ENCODE assay signal across 30 cellular contexts in genomic region chr3:45682786-45683185, GRCh38.
"Had no signal": no experiment of that assay in that cellular context is flagged by ENCODE, and none has a peak within 500 bp of the region (broad histone marks: within the 10 kb centered on the region; RNA-seq: fewer than 3 reads in every experiment).

No MANE protein-coding gene starts in this region.

- ATAC-seq: body of pancreas; left ventricle myocardium superior; naive thymus-derived CD4-positive, alpha-beta T cell; stimulated activated naive B cell treated with anti-CD40 and anti-IgM and Interleukin-4, amounts not matched to agents 10 μg/mL and 1 μg/mL and 100 μg/mL, for 72 hours; upper lobe of right lung had no signal

- DNase-seq: activated CD4-positive, alpha-beta T cell treated with anti-CD3 and anti-CD28 coated beads for 48 hours; activated CD4-positive, alpha-beta T cell treated with anti-CD3 and anti-CD28 coated beads, Interleukin-2, amount 50 U/mL, for 48 hours; activated CD8-positive, alpha-beta memory T cell treated with anti-CD3 and anti-CD28 coated beads, Interleukin-2, amount 50 U/mL, for 4 hours; activated effector memory CD4-positive, alpha-beta T cell treated with anti-CD3 and anti-CD28 coated beads, Interleukin-2, amount 50 U/mL, for 16 hours; activated naive CD4-positive, alpha-beta T cell treated with anti-CD3 and anti-CD28 coated beads for 36 hours; activated naive CD8-positive, alpha-beta T cell treated with anti-CD3 and anti-CD28 coated beads for 36 hours; activated T-cell treated with anti-CD3 and anti-CD28 coated beads, Interleukin-2, amount 50 U/mL, for 1 hour; adrenal gland; aorta; body of pancreas; dermis blood vessel endothelial cell; effector CD4-positive, alpha-beta T cell; hippocampal formation; left cardiac atrium; left ventricle myocardium superior; naive thymus-derived CD4-positive, alpha-beta T cell; ovary; sigmoid colon; stimulated activated CD4-positive, alpha-beta T cell treated with anti-CD3 and anti-CD28 coated beads, Interleukin-15, amount 100 ng/mL, for 24 hours; stimulated activated CD4-positive, alpha-beta T cell treated with anti-CD3 and anti-CD28 coated beads, Interleukin-2, amount 100 ng/mL, for 24 hours; stimulated activated naive B cell treated with anti-CD40 and anti-IgM and Interleukin-4, amounts not matched to agents 10 μg/mL and 1 μg/mL and 100 μg/mL, for 72 hours; stomach; T-helper 9 cell; tibial artery; upper lobe of right lung had no signal

- H3K27ac Mint-ChIP-seq: activated naive CD4-positive, alpha-beta T cell treated with anti-CD3 and anti-CD28 coated beads for 36 hours; activated naive CD8-positive, alpha-beta T cell treated with anti-CD3 and anti-CD28 coated beads for 36 hours; activated T-helper 1 cell treated with anti-CD3 and anti-CD28 coated beads, Interleukin-12 subunit alpha, Interleukin-12 subunit beta, Interleukin-2, Interleukin-4 antibody, amounts not matched to agents 30 ng/mL and 10 ng/mL and 1 ng/mL, durations not matched to agents 14 hours and 24 hours and 36 hours; mesothelial cell of epicardium; progenitor cell of endocrine pancreas; stimulated activated naive B cell treated with anti-CD40 and anti-IgM and Interleukin-4, amounts not matched to agents 10 μg/mL and 1 μg/mL and 100 μg/mL, for 72 hours had no signal

- H3K27ac ChIP-seq: adrenal gland, body of pancreas, epithelial cell of prostate, ovary, sigmoid colon, stomach, tibial artery, upper lobe of right lung, VCaP had no signal

- H3K4me3 ChIP-seq: adrenal gland, body of pancreas, ovary, sigmoid colon, stomach, tibial artery, upper lobe of right lung had no signal

- H3K9me3 ChIP-seq: adrenal gland, body of pancreas, ovary, tibial artery, upper lobe of right lung had no signal

- H3K27me3 ChIP-seq: adrenal gland, body of pancreas, ovary, sigmoid colon, stomach, tibial artery, upper lobe of right lung had no signal

- H3K9me3 Mint-ChIP-seq: activated naive CD8-positive, alpha-beta T cell treated with anti-CD3 and anti-CD28 coated beads for 36 hours; activated T-helper 1 cell treated with anti-CD3 and anti-CD28 coated beads, Interleukin-12 subunit alpha, Interleukin-12 subunit beta, Interleukin-2, Interleukin-4 antibody, amounts not matched to agents 30 ng/mL and 10 ng/mL and 1 ng/mL, durations not matched to agents 14 hours and 24 hours and 36 hours had no signal

- H3K36me3 ChIP-seq: ovary had no signal

- H3K27me3 Mint-ChIP-seq: activated naive CD8-positive, alpha-beta T cell treated with anti-CD3 and anti-CD28 coated beads for 36 hours; naive thymus-derived CD4-positive, alpha-beta T cell; progenitor cell of endocrine pancreas; stimulated activated naive B cell treated with anti-CD40 and anti-IgM and Interleukin-4, amounts not matched to agents 10 μg/mL and 1 μg/mL and 100 μg/mL, for 72 hours had no signal

- H3K4me1 ChIP-seq: body of pancreas, tibial artery had no signal

- H3K4me3 Mint-ChIP-seq: activated naive CD4-positive, alpha-beta T cell treated with anti-CD3 and anti-CD28 coated beads for 36 hours; activated naive CD8-positive, alpha-beta T cell treated with anti-CD3 and anti-CD28 coated beads for 36 hours; activated T-helper 1 cell treated with anti-CD3 and anti-CD28 coated beads, Interleukin-12 subunit alpha, Interleukin-12 subunit beta, Interleukin-2, Interleukin-4 antibody, amounts not matched to agents 30 ng/mL and 10 ng/mL and 1 ng/mL, durations not matched to agents 14 hours and 24 hours and 36 hours; mesothelial cell of epicardium; stimulated activated naive B cell treated with anti-CD40 and anti-IgM and Interleukin-4, amounts not matched to agents 10 μg/mL and 1 μg/mL and 100 μg/mL, for 72 hours had no signal
